ENCODE assay signal across 23 cellular contexts in genomic region chr6:108878942-108879341, GRCh38.
"Had no signal": no experiment of that assay in that cellular context is flagged by ENCODE, and none has a peak within 500 bp of the region (broad histone marks: within the 10 kb centered on the region; RNA-seq: fewer than 3 reads in every experiment).

No MANE protein-coding gene starts in this region.

- H3K27ac ChIP-seq: HL-60, PC-9, SJSA1, SK-N-MC had no signal

- DNase-seq: Karpas-422; KG1; MG63; NCI-H1092; NCI-H1105 treated with DMSO at 0.1 percent for 48 hours; NCI-H1417 treated with DMSO at 0.1 percent for 48 hours; NCI-H146; NCI-H1694 treated with DMSO at 0.1 percent for 48 hours; NCI-H1930; NCI-H2081; NCI-H2107; NCI-H2227 treated with DMSO at 0.1 percent for 48 hours; NCI-H524; NCI-H526 treated with DMSO at 0.1 percent for 48 hours; NCI-H748 treated with DMSO at 0.1 percent for 48 hours; NK-92 treated with Interleukin-12 subunit alpha and Interleukin-12 subunit beta, amount 100 ng/mL, for 24 hours; PC-9; Peyer's patch; SIG-M5 had no signal

- H3K36me3 ChIP-seq: MG63, Peyer's patch, SJSA1 had no signal

- H3K4me3 ChIP-seq: MG63, PC-9, Peyer's patch, SJSA1, SK-N-MC had no signal

- H3K9me3 ChIP-seq: MG63, Peyer's patch, SJSA1 had no signal

- ATAC-seq: Right ventricle myocardium inferior had no signal

- H3K4me2 ChIP-seq: PC-9 had no signal

- H2AFZ ChIP-seq: PC-9 had no signal

- H3K27me3 ChIP-seq: MG63, Peyer's patch, SJSA1 had no signal
